31 cellular contexts compared by ENCODE assay signal in the genomic region with DNA sequence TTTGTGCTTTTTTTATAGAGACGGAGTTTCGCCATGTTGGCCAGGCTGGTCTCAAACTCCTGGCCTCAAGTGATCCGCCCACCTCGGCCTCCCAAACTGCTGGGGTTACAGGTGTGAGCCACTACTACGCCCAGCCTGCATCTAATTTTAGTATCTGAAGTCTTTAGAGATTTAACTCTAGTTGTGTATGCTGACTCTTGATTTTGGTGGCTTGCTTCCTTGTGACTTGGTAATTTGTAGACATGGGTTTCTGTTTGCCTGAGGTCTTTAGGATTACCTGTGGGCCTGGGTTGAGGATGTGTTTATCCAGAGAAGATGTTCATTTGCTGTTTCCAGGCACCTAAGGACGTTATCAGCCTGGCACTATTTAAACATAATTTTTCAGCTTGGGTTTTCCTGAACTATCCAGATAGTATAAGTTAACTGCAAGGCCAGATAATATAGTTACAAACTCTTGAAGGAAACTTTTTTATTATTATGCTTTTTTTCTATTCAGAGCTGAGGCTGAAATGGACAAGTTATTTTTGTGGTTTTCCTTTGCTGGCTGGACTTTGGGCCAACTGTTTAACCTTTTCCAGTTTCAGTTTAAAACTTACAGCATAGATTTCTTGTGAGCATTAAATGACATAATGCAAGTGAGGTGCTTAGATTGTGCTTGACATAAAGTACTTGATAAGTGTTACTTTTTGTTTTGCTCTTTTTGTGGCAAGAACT.
"Had no signal": no experiment of that assay in that cellular context is flagged by ENCODE, and none has a peak within 500 bp of the region (broad histone marks: within the 10 kb centered on the region; RNA-seq: fewer than 3 reads in every experiment).

No MANE protein-coding gene starts in this region.

- H3K4me3 Mint-ChIP-seq: mesothelial cell of epicardium; natural killer cell treated with Interleukin-12 subunit alpha and Interleukin-12 subunit beta and Interleukin-15 and Interleukin-18, amount 100 ng/mL, for 72 hours; neural crest cell had no signal

- H3K36me3 ChIP-seq: esophagus muscularis mucosa, gastrocnemius medialis, heart left ventricle, left lung, neutrophil, stomach, thyroid gland, vagina had no signal

- H3K9ac ChIP-seq: parathyroid adenoma had no signal

- DNase-seq: dermis blood vessel endothelial cell; effector memory CD4-positive, alpha-beta T cell; gastrocnemius medialis; heart left ventricle; left cardiac atrium; left lung; mesenchymal stem cell; mucosa of descending colon; naive B cell; stimulated activated CD4-positive, alpha-beta T cell treated with anti-CD3 and anti-CD28 coated beads, Interleukin-12 subunit alpha, Interleukin-12 subunit beta, amount 100 ng/mL, for 4 hours; stimulated activated CD4-positive, alpha-beta T cell treated with anti-CD3 and anti-CD28 coated beads, Interleukin-1b, Interleukin-23, amount 100 ng/mL, for 48 hours; stimulated activated CD4-positive, alpha-beta T cell treated with anti-CD3 and anti-CD28 coated beads, Interleukin-4, amount 100 ng/mL, for 1 hour; stimulated activated CD8-positive, alpha-beta memory T cell treated with anti-CD3 and anti-CD28 coated beads, Interleukin-4, amount 100 ng/mL, for 48 hours; stimulated activated naive CD4-positive, alpha-beta T cell; stomach; thyroid gland; trophoblast cell had no signal

- H3K4me3 ChIP-seq: coronary artery, esophagus muscularis mucosa, gastrocnemius medialis, heart left ventricle, hepatocyte, left lung, mucosa of descending colon, smooth muscle cell, stomach, thyroid gland, vagina had no signal

- FAIRE-seq: endothelial cell of umbilical vein, islet of Langerhans had no signal

- H2AFZ ChIP-seq: hepatocyte, parathyroid adenoma had no signal

- ATAC-seq: gastrocnemius medialis; heart left ventricle; left cardiac atrium; left lung; mucosa of descending colon; natural killer cell treated with Interleukin-12 subunit alpha and Interleukin-12 subunit beta and Interleukin-15 and Interleukin-18, amount 100 ng/mL, for 72 hours; sciatic nerve had no signal

- H3K27ac ChIP-seq: coronary artery, esophagus muscularis mucosa, gastrocnemius medialis, heart left ventricle, hepatocyte, left lung, neutrophil, parathyroid adenoma, stomach, thyroid gland, vagina had no signal

- H3K27ac Mint-ChIP-seq: mesothelial cell of epicardium; natural killer cell treated with Interleukin-12 subunit alpha and Interleukin-12 subunit beta and Interleukin-15 and Interleukin-18, amount 100 ng/mL, for 72 hours; progenitor cell of endocrine pancreas had no signal

- H3K4me1 Mint-ChIP-seq: mesothelial cell of epicardium, neural crest cell had no signal

- H3K36me3 Mint-ChIP-seq: mesothelial cell of epicardium; natural killer cell treated with Interleukin-12 subunit alpha and Interleukin-12 subunit beta and Interleukin-15 and Interleukin-18, amount 100 ng/mL, for 72 hours had no signal

- H3K27me3 ChIP-seq: esophagus muscularis mucosa, gastrocnemius medialis, heart left ventricle, hepatocyte, left lung, stomach, thyroid gland, vagina had no signal

- H3K4me2 ChIP-seq: hepatocyte, smooth muscle cell had no signal

- H3K9me3 Mint-ChIP-seq: natural killer cell treated with Interleukin-12 subunit alpha and Interleukin-12 subunit beta and Interleukin-15 and Interleukin-18, amount 100 ng/mL, for 72 hours had no signal

- H3K4me1 ChIP-seq: gastrocnemius medialis, heart left ventricle, left lung, parathyroid adenoma, stomach, thyroid gland, vagina had no signal

- H3K79me2 ChIP-seq: hepatocyte, parathyroid adenoma had no signal

- H3K9me3 ChIP-seq: gastrocnemius medialis, neutrophil, thyroid gland, vagina had no signal

- H3K27me3 Mint-ChIP-seq: naive B cell, progenitor cell of endocrine pancreas had no signal
